Comparison of ENCODE assay signal across 23 cellular contexts in the genomic region with DNA sequence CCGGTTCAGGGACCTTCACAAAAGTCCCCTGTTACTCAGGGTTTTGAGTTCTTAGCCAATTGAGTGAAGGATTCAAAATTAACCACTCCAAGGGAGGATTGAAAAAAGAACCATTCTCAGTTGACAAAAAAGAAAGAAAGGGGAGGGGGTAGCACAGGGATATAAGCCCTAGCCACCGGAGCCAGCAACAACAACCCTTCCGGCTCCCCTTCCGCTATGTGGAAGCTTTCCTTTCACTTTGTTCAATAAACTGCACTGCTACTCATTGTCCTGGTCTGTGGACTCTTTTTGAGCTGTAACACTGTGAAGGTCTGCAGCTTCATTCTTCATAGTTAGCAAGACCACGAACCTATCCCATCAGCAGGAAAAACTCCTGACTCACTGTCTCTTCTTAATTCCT.
"Had no signal": no experiment of that assay in that cellular context is flagged by ENCODE, and none has a peak within 500 bp of the region (broad histone marks: within the 10 kb centered on the region; RNA-seq: fewer than 3 reads in every experiment).

No MANE protein-coding gene starts in this region.

- H3K36me3 ChIP-seq: brain microvascular endothelial cell, cardiac muscle cell had no signal

- DNase-seq: activated CD4-positive, alpha-beta T cell treated with anti-CD3 and anti-CD28 coated beads for 36 hours; activated CD8-positive, alpha-beta memory T cell treated with anti-CD3 and anti-CD28 coated beads, Interleukin-2, amount 50 U/mL, for 4 hours; activated CD8-positive, alpha-beta T cell treated with anti-CD3 and anti-CD28 coated beads for 36 hours; activated gamma-delta T cell treated with Interleukin-2 at 50 U/mL for 16 hours; activated naive CD4-positive, alpha-beta T cell treated with anti-CD3 and anti-CD28 coated beads, Interleukin-2, amount 10 ng/mL, durations not matched to agents 7 days and 5 days; activated naive CD8-positive, alpha-beta T cell treated with anti-CD3 and anti-CD28 coated beads for 36 hours; activated T-cell treated with anti-CD3 and anti-CD28 coated beads, Interleukin-2, amount 50 U/mL, for 72 hours; brain microvascular endothelial cell; Kasumi-1; NCI-H146; NCI-H187 treated with DMSO at 0.1 percent for 48 hours; NCI-H2107; NCI-H2171 treated with DMSO at 0.1 percent for 48 hours; NCI-H226; NCI-H510A; NK-92 treated with Interleukin-12 subunit alpha and Interleukin-12 subunit beta, amount 100 ng/mL, for 24 hours; OCI-M1; RPMI8226; T-cell had no signal

- H3K36me3 Mint-ChIP-seq: activated naive CD8-positive, alpha-beta T cell treated with anti-CD3 and anti-CD28 coated beads for 36 hours; T-cell had no signal

- H3K4me3 ChIP-seq: cardiac muscle cell, SK-N-MC had no signal

- H3K4me3 Mint-ChIP-seq: activated CD4-positive, alpha-beta T cell treated with anti-CD3 and anti-CD28 coated beads for 36 hours; activated CD8-positive, alpha-beta T cell treated with anti-CD3 and anti-CD28 coated beads for 36 hours; activated naive CD4-positive, alpha-beta T cell treated with anti-CD3 and anti-CD28 coated beads, Interleukin-2, amount 10 ng/mL, durations not matched to agents 7 days and 5 days; activated naive CD8-positive, alpha-beta T cell treated with anti-CD3 and anti-CD28 coated beads for 36 hours; activated T-cell treated with anti-CD3 and anti-CD28 coated beads, Interleukin-2, amount 50 U/mL, for 72 hours; T-cell had no signal

- H3K27ac Mint-ChIP-seq: activated CD4-positive, alpha-beta T cell treated with anti-CD3 and anti-CD28 coated beads for 36 hours; activated CD8-positive, alpha-beta T cell treated with anti-CD3 and anti-CD28 coated beads for 36 hours; activated naive CD4-positive, alpha-beta T cell treated with anti-CD3 and anti-CD28 coated beads, Interleukin-2, amount 10 ng/mL, durations not matched to agents 7 days and 5 days; activated naive CD8-positive, alpha-beta T cell treated with anti-CD3 and anti-CD28 coated beads for 36 hours; activated T-cell treated with anti-CD3 and anti-CD28 coated beads, Interleukin-2, amount 50 U/mL, for 72 hours; activated T-helper 2 cell treated with anti-CD3 and anti-CD28 coated beads, Interferon-gamma antibody, Interleukin-2, Interleukin-4, amounts not matched to agents 10 μg/mL and 5 μg/mL and 100 μg/mL, durations not matched to agents 14 hours and 24 hours and 36 hours; T-cell had no signal

- H3K27ac ChIP-seq: brain microvascular endothelial cell, cardiac muscle cell, SK-N-MC, VCaP had no signal

- H3K4me1 Mint-ChIP-seq: activated CD4-positive, alpha-beta T cell treated with anti-CD3 and anti-CD28 coated beads for 36 hours; activated naive CD4-positive, alpha-beta T cell treated with anti-CD3 and anti-CD28 coated beads, Interleukin-2, amount 10 ng/mL, durations not matched to agents 7 days and 5 days; activated naive CD8-positive, alpha-beta T cell treated with anti-CD3 and anti-CD28 coated beads for 36 hours; T-cell had no signal

- H3K27me3 Mint-ChIP-seq: activated CD4-positive, alpha-beta T cell treated with anti-CD3 and anti-CD28 coated beads for 36 hours; activated CD8-positive, alpha-beta T cell treated with anti-CD3 and anti-CD28 coated beads for 36 hours; activated naive CD4-positive, alpha-beta T cell treated with anti-CD3 and anti-CD28 coated beads, Interleukin-2, amount 10 ng/mL, durations not matched to agents 7 days and 5 days; activated naive CD8-positive, alpha-beta T cell treated with anti-CD3 and anti-CD28 coated beads for 36 hours; T-cell had no signal

- H3K27me3 ChIP-seq: brain microvascular endothelial cell, cardiac muscle cell had no signal
